In the genomic region with DNA sequence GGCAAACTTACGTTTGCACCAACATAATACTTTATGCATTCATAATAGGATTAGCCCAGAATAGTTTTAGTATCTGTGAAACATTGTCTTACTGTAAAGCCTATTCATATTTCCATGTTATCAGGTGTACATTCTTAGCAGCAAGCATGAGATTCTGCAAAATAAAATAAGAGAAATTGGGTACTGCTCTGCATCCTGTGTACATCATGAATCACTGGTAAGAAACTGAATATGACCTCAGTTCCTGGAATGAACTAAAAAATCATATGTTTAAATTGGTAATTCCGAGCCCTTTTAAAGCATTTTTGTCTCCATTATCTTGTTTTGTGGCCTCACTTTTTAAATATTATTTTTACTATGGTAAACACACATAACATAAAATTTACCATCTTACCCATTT, we compare ENCODE assay signal across 3 cellular contexts.
TF ChIP-seq lines count a peak whose summit lies in the region.

No MANE protein-coding gene starts in this region.

TF ChIP-seq in SK-N-SH, 30 proteins besides CTCF, POLR2A, EP300 and RAD21:
- TF ChIP-seq, protein P1, sequence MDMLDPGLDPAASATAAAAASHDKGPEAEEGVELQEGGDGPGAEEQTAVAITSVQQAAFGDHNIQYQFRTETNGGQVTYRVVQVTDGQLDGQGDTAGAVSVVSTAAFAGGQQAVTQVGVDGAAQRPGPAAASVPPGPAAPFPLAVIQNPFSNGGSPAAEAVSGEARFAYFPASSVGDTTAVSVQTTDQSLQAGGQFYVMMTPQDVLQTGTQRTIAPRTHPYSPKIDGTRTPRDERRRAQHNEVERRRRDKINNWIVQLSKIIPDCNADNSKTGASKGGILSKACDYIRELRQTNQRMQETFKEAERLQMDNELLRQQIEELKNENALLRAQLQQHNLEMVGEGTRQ (IDR thresholded peaks at IDR 0.05; ENCODE audit: borderline replicate concordance, low read depth, low read length): no peak
- TF ChIP-seq TCF12 (IDR thresholded peaks at IDR 0.05): no peak
- no peak for TF ChIP-seq SMC3 (IDR thresholded peaks at IDR 0.05; ENCODE audit: low read depth, low read length)
- no peak for TF ChIP-seq GATA2 (CRISPR knock-in tag; IDR thresholded peaks at IDR 0.05)
- no peak for TF ChIP-seq REST (IDR thresholded peaks at IDR 0.05; ENCODE audit: low read depth, low read length)
- TF ChIP-seq MEF2A (IDR thresholded peaks at IDR 0.05; ENCODE audit: borderline replicate concordance, low read depth): no peak
- TF ChIP-seq NFIC (IDR thresholded peaks at IDR 0.05; ENCODE audit: borderline replicate concordance): no peak
- no peak for TF ChIP-seq RCOR1 (IDR thresholded peaks at IDR 0.05; ENCODE audit: low read length)
- TF ChIP-seq, protein P2, sequence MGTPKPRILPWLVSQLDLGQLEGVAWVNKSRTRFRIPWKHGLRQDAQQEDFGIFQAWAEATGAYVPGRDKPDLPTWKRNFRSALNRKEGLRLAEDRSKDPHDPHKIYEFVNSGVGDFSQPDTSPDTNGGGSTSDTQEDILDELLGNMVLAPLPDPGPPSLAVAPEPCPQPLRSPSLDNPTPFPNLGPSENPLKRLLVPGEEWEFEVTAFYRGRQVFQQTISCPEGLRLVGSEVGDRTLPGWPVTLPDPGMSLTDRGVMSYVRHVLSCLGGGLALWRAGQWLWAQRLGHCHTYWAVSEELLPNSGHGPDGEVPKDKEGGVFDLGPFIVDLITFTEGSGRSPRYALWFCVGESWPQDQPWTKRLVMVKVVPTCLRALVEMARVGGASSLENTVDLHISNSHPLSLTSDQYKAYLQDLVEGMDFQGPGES (IDR thresholded peaks at IDR 0.05; ENCODE audit: low read depth, low read length): no peak
- no peak for TF ChIP-seq FOXM1 (IDR thresholded peaks at IDR 0.05; ENCODE audit: low read depth)

TF ChIP-seq in SK-N-SH treated with all-trans-retinoic acid at 6 μM for 48 hours, 23 proteins besides CTCF, POLR2A, EP300 and RAD21 (continued from another document):
- TF ChIP-seq CSRNP3 (CRISPR knock-in tag; IDR thresholded peaks at IDR 0.05) (no peak), TSHZ2 (CRISPR knock-in tag; IDR thresholded peaks at IDR 0.05) (no peak), ESRRG (CRISPR knock-in tag; IDR thresholded peaks at IDR 0.05) (no peak), ZFP30 (CRISPR knock-in tag; IDR thresholded peaks at IDR 0.05) (no peak)

TF ChIP-seq in HepG2, 621 proteins besides CTCF, POLR2A, EP300 and RAD21 (continued from another document):
- TF ChIP-seq, protein P3, sequence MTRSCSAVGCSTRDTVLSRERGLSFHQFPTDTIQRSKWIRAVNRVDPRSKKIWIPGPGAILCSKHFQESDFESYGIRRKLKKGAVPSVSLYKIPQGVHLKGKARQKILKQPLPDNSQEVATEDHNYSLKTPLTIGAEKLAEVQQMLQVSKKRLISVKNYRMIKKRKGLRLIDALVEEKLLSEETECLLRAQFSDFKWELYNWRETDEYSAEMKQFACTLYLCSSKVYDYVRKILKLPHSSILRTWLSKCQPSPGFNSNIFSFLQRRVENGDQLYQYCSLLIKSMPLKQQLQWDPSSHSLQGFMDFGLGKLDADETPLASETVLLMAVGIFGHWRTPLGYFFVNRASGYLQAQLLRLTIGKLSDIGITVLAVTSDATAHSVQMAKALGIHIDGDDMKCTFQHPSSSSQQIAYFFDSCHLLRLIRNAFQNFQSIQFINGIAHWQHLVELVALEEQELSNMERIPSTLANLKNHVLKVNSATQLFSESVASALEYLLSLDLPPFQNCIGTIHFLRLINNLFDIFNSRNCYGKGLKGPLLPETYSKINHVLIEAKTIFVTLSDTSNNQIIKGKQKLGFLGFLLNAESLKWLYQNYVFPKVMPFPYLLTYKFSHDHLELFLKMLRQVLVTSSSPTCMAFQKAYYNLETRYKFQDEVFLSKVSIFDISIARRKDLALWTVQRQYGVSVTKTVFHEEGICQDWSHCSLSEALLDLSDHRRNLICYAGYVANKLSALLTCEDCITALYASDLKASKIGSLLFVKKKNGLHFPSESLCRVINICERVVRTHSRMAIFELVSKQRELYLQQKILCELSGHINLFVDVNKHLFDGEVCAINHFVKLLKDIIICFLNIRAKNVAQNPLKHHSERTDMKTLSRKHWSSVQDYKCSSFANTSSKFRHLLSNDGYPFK (CRISPR knock-in tag; IDR thresholded peaks at IDR 0.05; ENCODE audit: borderline replicate concordance): no peak
- TF ChIP-seq PHF8 (CRISPR knock-in tag; IDR thresholded peaks at IDR 0.05): no peak
- TF ChIP-seq, protein P4, sequence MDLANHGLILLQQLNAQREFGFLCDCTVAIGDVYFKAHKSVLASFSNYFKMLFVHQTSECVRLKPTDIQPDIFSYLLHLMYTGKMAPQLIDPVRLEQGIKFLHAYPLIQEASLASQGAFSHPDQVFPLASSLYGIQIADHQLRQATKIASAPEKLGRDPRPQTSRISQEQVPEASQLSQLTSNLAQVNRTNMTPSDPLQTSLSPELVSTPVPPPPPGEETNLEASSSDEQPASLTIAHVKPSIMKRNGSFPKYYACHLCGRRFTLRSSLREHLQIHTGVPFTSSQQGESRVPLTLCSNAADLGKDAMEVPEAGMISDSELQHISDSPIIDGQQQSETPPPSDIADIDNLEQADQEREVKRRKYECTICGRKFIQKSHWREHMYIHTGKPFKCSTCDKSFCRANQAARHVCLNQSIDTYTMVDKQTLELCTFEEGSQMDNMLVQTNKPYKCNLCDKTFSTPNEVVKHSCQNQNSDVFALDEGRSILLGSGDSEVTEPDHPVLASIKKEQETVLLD (CRISPR knock-in tag; IDR thresholded peaks at IDR 0.05; ENCODE audit: low read depth): no peak
- no peak for TF ChIP-seq CBX2 (IDR thresholded peaks at IDR 0.05; ENCODE audit: low read depth, low read length)
- TF ChIP-seq CBX2 (CRISPR knock-in tag; IDR thresholded peaks at IDR 0.05; ENCODE audit: low read depth): no peak
- no peak for TF ChIP-seq ZNF451 (CRISPR knock-in tag; IDR thresholded peaks at IDR 0.05)
- no peak for TF ChIP-seq CENPT (CRISPR knock-in tag; IDR thresholded peaks at IDR 0.05; ENCODE audit: low read depth)
- no peak for TF ChIP-seq NR2C2 (CRISPR knock-in tag; IDR thresholded peaks at IDR 0.05; ENCODE audit: borderline replicate concordance)
